ENCODE assay signal across 8 cellular contexts in genomic region chr1:203304391-203304918, GRCh38. TPM values are rescaled to one million over a fixed set of nuclear protein-coding genes. Genes with fewer than 3 reads are reported as not detected.
DNase-seq lines count a peak whose midpoint lies in the region; ATAC-seq, FAIRE-seq and TF ChIP-seq lines count a peak whose summit lies in the region.

No MANE protein-coding gene starts in this region.

- peaks cover 6% of the 10 kb centered on the region for H3K36me3 ChIP-seq in astrocyte (ENCODE audit: insufficient read depth, low read length)
- H3K36me3 ChIP-seq in mucosa of rectum (ENCODE audit: control insufficient read depth in 2 of 2, insufficient read depth in 2 of 2, low read length in 2 of 2) = peaks cover 18 to 24% of the 10 kb centered on the region in 2 donors

- H4K20me1 ChIP-seq in astrocyte (ENCODE audit: insufficient read depth, low read length) = peaks cover 34% of the 10 kb centered on the region

- peak overlapping the region; percentile 93 for H2AFZ ChIP-seq in astrocyte (ENCODE audit: low read depth, low read length)

- H3K79me2 ChIP-seq in astrocyte (ENCODE audit: insufficient read depth, low read length) = peaks cover 37% of the 10 kb centered on the region

- FAIRE-seq in astrocyte (lab: Jason Lieb, UNC) = no peak

- H3K27me3 Mint-ChIP-seq in IgD-negative memory B cell (no peaks in the 10 kb centered on the region), astrocyte (ENCODE audit: low read depth, unreplicated experiment) (peaks cover 27% of the 10 kb centered on the region)

- H3K27ac Mint-ChIP-seq in IgD-negative memory B cell = peak overlapping the region; percentile 98 to 100 (median 99)
- peak overlapping the region; percentile 93 for H3K27ac Mint-ChIP-seq in astrocyte (ENCODE audit: unreplicated experiment)

- peaks cover 9% of the 10 kb centered on the region for H3K27me3 ChIP-seq in astrocyte (ENCODE audit: insufficient read depth, low read length)
- no peaks in the 10 kb centered on the region for H3K27me3 ChIP-seq in mucosa of rectum (ENCODE audit: control insufficient read depth in 2 of 2, insufficient read depth in 2 of 2, low read length in 2 of 2)

- H3K9ac ChIP-seq in astrocyte (ENCODE audit: low read length) = peak overlapping the region; percentile 90
- peak overlapping the region; percentile 92 to 96 for H3K9ac ChIP-seq in mucosa of rectum (ENCODE audit: low read depth in 1 of 2, low read length in 2 of 2)

- no peak for ATAC-seq in GM18907 (IDR thresholded peaks at IDR 0.05; ENCODE audit: unreplicated experiment)

- H3K4me1 ChIP-seq in astrocyte (ENCODE audit: insufficient read depth, low read length) (peaks cover 26% of the 10 kb centered on the region), mucosa of rectum (ENCODE audit: control insufficient read depth in 2 of 2, insufficient read depth in 2 of 2, low read length in 2 of 2) (peaks cover 32 to 39% of the 10 kb centered on the region in 2 donors)

- H3K36me3 Mint-ChIP-seq in IgD-negative memory B cell (peaks cover 25% of the 10 kb centered on the region), astrocyte (ENCODE audit: low read depth, unreplicated experiment) (peaks cover 9% of the 10 kb centered on the region)

- H3K9me3 Mint-ChIP-seq in IgD-negative memory B cell (no peaks in the 10 kb centered on the region), astrocyte (ENCODE audit: unreplicated experiment) (no peaks in the 10 kb centered on the region)

- H3K9me3 ChIP-seq in astrocyte (ENCODE audit: insufficient read depth, low read depth, low read length) = no peaks in the 10 kb centered on the region
- no peaks in the 10 kb centered on the region for H3K9me3 ChIP-seq in mucosa of rectum (ENCODE audit: control insufficient read depth in 2 of 2, low read length in 2 of 2)

- H3K4me3 ChIP-seq in astrocyte (ENCODE audit: insufficient read depth, low read depth, low read length) = peak overlapping the region; percentile 65
- peak overlapping the region; percentile 61 to 78 for H3K4me3 ChIP-seq in mucosa of rectum (ENCODE audit: low read length in 2 of 2)

- H3K4me2 ChIP-seq in astrocyte (ENCODE audit: low read length) = peak overlapping the region; percentile 93

- H3K27ac ChIP-seq in 22Rv1 (peak overlapping the region; percentile 43), astrocyte (ENCODE audit: low read depth, low read length) (peak overlapping the region; percentile 76), mucosa of rectum (ENCODE audit: low read depth in 2 of 2, low read length in 2 of 2) (peak overlapping the region; percentile 85 to 99)

- no peak for DNase-seq in astrocyte (ENCODE audit: low read depth)
- no peak for DNase-seq in HuH-7 (ENCODE audit: low spot score)
- DNase-seq in NCI-H774 (lab: John Stamatoyannopoulos, UW) = no peak
- no peak for DNase-seq in UCSD-AML1 (lab: John Stamatoyannopoulos, UW; ENCODE audit: unreplicated experiment)

- H3K4me3 Mint-ChIP-seq in IgD-negative memory B cell (peak overlapping the region; percentile 95 to 99 (median 98)), astrocyte (ENCODE audit: unreplicated experiment) (peak overlapping the region; percentile 84)

- TF ChIP-seq CTCF in 22Rv1 (IDR thresholded peaks at IDR 0.05) (no peak), astrocyte (IDR thresholded peaks at IDR 0.05; ENCODE audit: insufficient read depth, low read depth, low read length) (no peak)

- H3K4me1 Mint-ChIP-seq in IgD-negative memory B cell (peaks cover 40 to 60% (median 60%) of the 10 kb centered on the region in 3 donors), astrocyte (ENCODE audit: low read depth, unreplicated experiment) (peaks cover 34% of the 10 kb centered on the region)

RNA-seq across cellular contexts. Expression of gene BTG2, which starts 0.9 kb away (rescaled TPM):
- 202 TPM for polyA plus RNA-seq in IgD-negative memory B cell
- total RNA-seq in astrocyte = 46.4 and 58.3 TPM in 2 replicates

RNA-seq across cellular contexts. Expression of gene FMOD, which starts 46.5 kb away (rescaled TPM):
- polyA plus RNA-seq in IgD-negative memory B cell = 0.28 TPM
- total RNA-seq in astrocyte = not detected in 2 replicates
